10 cellular contexts compared by ENCODE assay signal in genomic region chr22:48893288-48894063, GRCh38.
"Had no signal": no experiment of that assay in that cellular context is flagged by ENCODE, and none has a peak within 500 bp of the region (broad histone marks: within the 10 kb centered on the region; RNA-seq: fewer than 3 reads in every experiment).

No MANE protein-coding gene starts in this region.

- DNase-seq: activated CD4-positive, alpha-beta memory T cell treated with anti-CD3 and anti-CD28 coated beads for 36 hours; activated T-cell treated with anti-CD3 and anti-CD28 coated beads, Interleukin-2, amount 50 U/mL, for 72 hours; gastrocnemius medialis; immature natural killer cell; nephron progenitor cell; stimulated activated CD4-positive, alpha-beta T cell treated with anti-CD3 and anti-CD28 coated beads, Interleukin-1b, Interleukin-23, amount 100 ng/mL, for 48 hours; T-helper 9 cell had no signal

- ATAC-seq: activated CD4-positive, alpha-beta T cell treated with anti-CD3 and anti-CD28 coated beads for 36 hours; activated T-cell treated with anti-CD3 and anti-CD28 coated beads, Interleukin-2, amount 50 U/mL, for 72 hours; gastrocnemius medialis; heart left ventricle; T-cell had no signal
